8 cellular contexts compared by ENCODE assay signal in the genomic region with DNA sequence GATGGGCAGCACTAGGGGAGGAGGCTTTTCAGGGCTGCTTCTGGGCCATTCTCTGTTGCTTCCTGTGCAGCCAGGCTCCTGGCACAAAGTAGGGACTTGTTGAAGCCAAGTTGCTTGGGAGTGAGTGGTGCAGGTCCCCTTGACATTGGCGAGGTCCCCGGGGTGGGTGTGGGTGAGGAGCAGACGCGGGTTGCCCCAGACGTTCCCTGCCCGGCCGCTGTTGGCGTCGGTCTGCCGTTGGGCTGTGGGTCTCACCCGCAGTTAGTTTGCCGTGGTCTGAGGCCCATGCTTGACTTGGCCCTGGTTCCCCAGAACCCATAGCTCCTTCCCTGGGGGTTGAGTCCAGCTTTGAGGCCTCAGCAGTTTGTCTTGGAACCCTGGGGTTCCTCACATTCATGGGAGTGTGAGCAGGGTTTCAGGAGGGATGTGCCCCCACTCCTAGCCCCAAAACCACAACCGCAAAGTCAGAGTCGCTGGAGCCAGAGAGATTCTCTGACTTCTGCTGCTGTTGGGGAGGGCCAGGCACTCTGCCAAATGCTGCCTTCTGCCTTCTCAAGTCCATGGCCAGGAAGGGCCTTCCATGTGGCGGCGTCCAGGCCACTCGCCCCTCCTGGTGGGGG.
DNase-seq lines count a peak whose midpoint lies in the region; ATAC-seq, FAIRE-seq and TF ChIP-seq lines count a peak whose summit lies in the region.

No MANE protein-coding gene starts in this region.

- H3K14ac ChIP-seq in H1 (ENCODE audit: insufficient read length), result no peak overlapping the region

- peaks cover 5% of the 10 kb centered on the region for H3K9me3 Mint-ChIP-seq in activated CD4-positive, alpha-beta T cell treated with anti-CD3 and anti-CD28 coated beads for 36 hours (ENCODE audit: low read depth)

- POLR2A ChIA-PET in activated CD4-positive, alpha-beta T cell treated with anti-CD3 and anti-CD28 coated beads for 36 hours (lab: Charles Lee), result interaction anchor here (0.7 kb wide), 1 partner anchor 1550 kb away, joined by 3 read pairs; no protein-coding TSS in a partner anchor
- POLR2A ChIA-PET in H1 (lab: Charles Lee; ENCODE audit: partially characterized antibody), result interaction anchor here (0.6 kb wide), 1 partner anchor 344 kb away, joined by 4 read pairs; no protein-coding TSS in a partner anchor

- no peak overlapping the region for H3K4me3 Mint-ChIP-seq in activated CD4-positive, alpha-beta T cell treated with anti-CD3 and anti-CD28 coated beads for 36 hours

- peaks cover 36% of the 10 kb centered on the region for H3K4me1 Mint-ChIP-seq in activated CD4-positive, alpha-beta T cell treated with anti-CD3 and anti-CD28 coated beads for 36 hours

- H3K36me3 Mint-ChIP-seq in activated CD4-positive, alpha-beta T cell treated with anti-CD3 and anti-CD28 coated beads for 36 hours (ENCODE audit: low read depth), result peaks cover 6% of the 10 kb centered on the region

- H4K8ac ChIP-seq in H1 (ENCODE audit: extremely low read depth, insufficient read depth, low read length), result peak overlapping the region; percentile 68; the same call in 1 of the 2 replicates

- peaks cover 5 to 8% of the 10 kb centered on the region in 2 experiments for H3K9me3 ChIP-seq in H1 (ENCODE audit: insufficient read depth in 2 of 2, low read depth in 1 of 2, low read length in 1 of 2)

- no peak overlapping the region for H2AK5ac ChIP-seq in H1 (ENCODE audit: low read depth, low read length)

- peaks cover 0 to 15% (median 9%) of the 10 kb centered on the region in 4 experiments; a peak in 3 of 7 replicates for H3K4me1 ChIP-seq in H1 (replicated peaks in 1 of 4; ENCODE audit: control insufficient read depth in 3 of 4, insufficient read depth in 4 of 4, low read length in 3 of 4)

- H3K27me3 ChIP-seq in H1 (replicated peaks in 1 of 4; ENCODE audit: control insufficient read depth in 3 of 4, extremely low read depth in 1 of 4, insufficient read depth in 3 of 4, low read length in 3 of 4), result no peaks in the 10 kb centered on the region

- 0 out of 2 replicates have a peak overlapping the region, but pooled peaks have one; percentile 30 for H2BK5ac ChIP-seq in H1 (ENCODE audit: low read depth, low read length)

- WGBS in H1 (ENCODE audit: extremely low coverage in 1 of 2, insufficient coverage in 1 of 2, insufficient read length in 1 of 2, insufficient replicate concordance in 2 of 2, low coverage in 1 of 2, low lambda C conversion rate in 2 of 2, missing lambda C conversion rate in 1 of 2), 2 experiments, result 85% methylated on average over 7 of the region's 17 CpGs; no CpG with 5 or more reads in 1 of the 2 experiments

- no peak overlapping the region for H3K18ac ChIP-seq in H1 (ENCODE audit: extremely low read depth, low read length)

- CTCF ChIA-PET in activated CD4-positive, alpha-beta T cell treated with anti-CD3 and anti-CD28 coated beads for 36 hours (lab: Charles Lee), result interaction anchor here (0.7 to 1.1 kb wide), 2 partner anchors 11 to 13 kb away, joined by 3 to 4 read pairs; no protein-coding TSS in a partner anchor
- CTCF ChIA-PET in H1 (lab: Charles Lee; ENCODE audit: partially characterized antibody), result interaction anchor here (0.9 to 1.7 kb wide), 4 partner anchors 8 to 39 kb away, joined by 3 to 9 read pairs (median 3); no protein-coding TSS in a partner anchor

- peaks cover 5% of the 10 kb centered on the region; the same call in 1 of the 2 replicates for H3K79me1 ChIP-seq in H1 (ENCODE audit: low read depth, low read length)

- H3K4ac ChIP-seq in H1 (replicated peaks; ENCODE audit: insufficient read length, low read depth, low read length), result no peak overlapping the region

- no peak for FAIRE-seq in H1 (lab: Jason Lieb, UNC)

- H2BK15ac ChIP-seq in H1 (ENCODE audit: low read length), result no peak overlapping the region

- peaks cover 2% of the 10 kb centered on the region for H3K27me3 Mint-ChIP-seq in activated CD4-positive, alpha-beta T cell treated with anti-CD3 and anti-CD28 coated beads for 36 hours

- H2AFZ ChIP-seq in H1 (ENCODE audit: low read length), result no peak overlapping the region

- peak overlapping the region; percentile 70; the same call in 1 of the 2 replicates for H3K27ac ChIP-seq in H1 (ENCODE audit: low read depth, low read length)

- H4K91ac ChIP-seq in H1 (replicated peaks; ENCODE audit: insufficient read length, low read length), result no peak overlapping the region

- no peak overlapping the region for H3K4me2 ChIP-seq in H1 (ENCODE audit: insufficient read depth in 1 of 2, low read depth in 2 of 2, low read length in 2 of 2)

- H3K27ac Mint-ChIP-seq in activated CD4-positive, alpha-beta T cell treated with anti-CD3 and anti-CD28 coated beads for 36 hours, result no peak overlapping the region

- H4K5ac ChIP-seq in H1 (ENCODE audit: insufficient read length, low read depth, low read length), result no peak overlapping the region

- peaks cover 0 to 13% of the 10 kb centered on the region in 2 experiments; a peak in 1 of 4 replicates for H3K79me2 ChIP-seq in H1 (ENCODE audit: control insufficient read depth in 1 of 2, insufficient read depth in 2 of 2, low read length in 2 of 2)

- no peak overlapping the region for H3K9ac ChIP-seq in H1 (replicated peaks in 1 of 4; ENCODE audit: extremely low read depth in 1 of 4, low read depth in 3 of 4, low read length in 3 of 4)

- TF ChIP-seq CTCF in H1 (IDR thresholded peaks at IDR 0.05; ENCODE audit: control extremely low read depth in 1 of 3, insufficient read depth in 1 of 3, low read depth in 1 of 3, low read length in 3 of 3), result no peak

- H4K20me1 ChIP-seq in H1 (replicated peaks in 1 of 2; ENCODE audit: control insufficient read depth in 1 of 2, insufficient read depth in 2 of 2, low read length in 2 of 2), result peaks cover 4 to 5% of the 10 kb centered on the region in 2 experiments

- peak; percentile 11 for ATAC-seq in activated CD4-positive, alpha-beta T cell treated with anti-CD3 and anti-CD28 coated beads for 36 hours
- ATAC-seq in GM18858 (IDR thresholded peaks at IDR 0.05; ENCODE audit: unreplicated experiment), result no peak
- ATAC-seq in HG02981 (IDR thresholded peaks at IDR 0.05; ENCODE audit: unreplicated experiment), result no peak

- no peak overlapping the region for H3K23ac ChIP-seq in H1 (ENCODE audit: insufficient read length)

- DNase-seq in HT1080 (ENCODE audit: low read depth) (peak; percentile 90), H1 (ENCODE audit: low read depth in 1 of 2, low spot score in 2 of 2) (no peak), nucleus accumbens (lab: John Stamatoyannopoulos, UW) (peak in 35 of 56 donors; percentile 13 to 69 (median 43)), NCI-H1930 (lab: John Stamatoyannopoulos, UW) (no peak), amniotic stem cell (lab: John Stamatoyannopoulos, UW) (no peak)
- peak; percentile 65 for DNase-seq in activated CD4-positive, alpha-beta T cell treated with anti-CD3 and anti-CD28 coated beads for 36 hours

- no peak overlapping the region for H2BK20ac ChIP-seq in H1 (ENCODE audit: low read length)

- intact Hi-C loops in activated CD4-positive, alpha-beta T cell treated with anti-CD3 and anti-CD28 coated beads for 36 hours (cut with DNase I, micrococcal nuclease), result no loop called here

- H2BK120ac ChIP-seq in H1 (replicated peaks; ENCODE audit: low read depth, low read length), result no peak overlapping the region

- no peak overlapping the region for H2BK12ac ChIP-seq in H1 (ENCODE audit: low read depth, low read length)

- no peak overlapping the region for H3K4me3 ChIP-seq in H1 (ENCODE audit: extremely low read depth in 1 of 4, insufficient read depth in 2 of 4, low read depth in 3 of 4, low read length in 4 of 4)

- TF ChIP-seq EP300 in H1 (IDR thresholded peaks at IDR 0.05; ENCODE audit: borderline replicate concordance in 1 of 2, low read depth in 2 of 2, low read length in 2 of 2), result no peak

- no peaks in the 10 kb centered on the region for H3K36me3 ChIP-seq in H1 (ENCODE audit: control insufficient read depth in 2 of 4, insufficient read depth in 4 of 4, low read length in 3 of 4)

- H3K56ac ChIP-seq in H1 (replicated peaks; ENCODE audit: insufficient read length, low read depth, low read length), result no peak overlapping the region

- no peak for TF ChIP-seq POLR2A in H1 (IDR thresholded peaks at IDR 0.05; ENCODE audit: control extremely low read depth in 1 of 2, low read depth in 2 of 2, low read length in 2 of 2)

- no peaks in the 10 kb centered on the region for H3K23me2 ChIP-seq in H1 (ENCODE audit: low read depth, low read length)

- TF ChIP-seq RAD21 in H1 (IDR thresholded peaks at IDR 0.05 in 1 of 2, conservative IDR thresholded peaks at IDR 0.05 in 1 of 2; ENCODE audit: low read depth in 2 of 2, low read length in 2 of 2), result no peak

TF ChIP-seq in H1, 55 proteins besides CTCF, POLR2A, EP300 and RAD21 (continues in another document):
- TF ChIP-seq ATF3 (IDR thresholded peaks at IDR 0.05; ENCODE audit: insufficient read depth, low read depth, low read length), result no peak
- TF ChIP-seq BCL11A (IDR thresholded peaks at IDR 0.05; ENCODE audit: low read depth in 2 of 2, low read length in 2 of 2), result no peak
- no peak for TF ChIP-seq RBBP5 (IDR thresholded peaks at IDR 0.05; ENCODE audit: borderline replicate concordance, low read depth, low read length)
- TF ChIP-seq TEAD4 (IDR thresholded peaks at IDR 0.05; ENCODE audit: low read depth, low read length), result no peak

Comparison
In these comparisons a context has a peak if more than half of its experiments do, and no peak if none do; other contexts are left out.
1. DNase-seq: peak in HT1080 (single experiment), activated CD4-positive, alpha-beta T cell treated with anti-CD3 and anti-CD28 coated beads for 36 hours (single experiment) and nucleus accumbens (35 of 56); none in H1 (0 of 2), NCI-H1930 (0 of 2) and amniotic stem cell (single experiment).